Comparison of ENCODE assay signal across 19 cellular contexts in genomic region chr22:17079572-17079971, GRCh38. TPM values are rescaled to one million over a fixed set of nuclear protein-coding genes. Genes with fewer than 3 reads are reported as not detected.
DNase-seq lines count a peak whose midpoint lies in the region; FAIRE-seq and TF ChIP-seq lines count a peak whose summit lies in the region.
"Had no signal": no experiment of that assay in that cellular context is flagged by ENCODE, and none has a peak within 500 bp of the region (broad histone marks: within the 10 kb centered on the region; RNA-seq: fewer than 3 reads in every experiment).

No MANE protein-coding gene starts in this region.

- no peak overlapping the region for H2BK15ac ChIP-seq in H1 (ENCODE audit: low read length)

- no peak overlapping the region for H2BK12ac ChIP-seq in H1 (ENCODE audit: low read depth, low read length)

- H2AK5ac ChIP-seq in H1 (ENCODE audit: low read depth, low read length), result no peak overlapping the region

- in situ Hi-C loops in GM23248 (cut with MboI), result loop anchor here (10.0 kb wide), 2 partner anchors 85 to 425 kb away; no protein-coding TSS in a partner anchor

- H3K56ac ChIP-seq in H1 (replicated peaks; ENCODE audit: insufficient read length, low read depth, low read length), result no peak overlapping the region

- no peak overlapping the region for H2BK5ac ChIP-seq in H1 (ENCODE audit: low read depth, low read length)

- H2AFZ ChIP-seq in GM23248, result no peak overlapping the region
- no peak overlapping the region for H2AFZ ChIP-seq in H1 (ENCODE audit: low read length)
- H2AFZ ChIP-seq in neural progenitor cell (replicated peaks), result no peak overlapping the region

- DNase-seq in AML-193 (lab: John Stamatoyannopoulos, UW) (peak; percentile 35 to 57), GM23248 (peak; percentile 47), MV-4-11 (lab: John Stamatoyannopoulos, UW) (peak; percentile 44), H1 (ENCODE audit: low read depth in 1 of 2, low spot score in 2 of 2) (no peak), middle frontal gyrus (ENCODE audit: extremely low spot score, low spot score) (no peak), small intestine (no peak), neural progenitor cell (ENCODE audit: low spot score) (no peak)
- DNase-seq: DMS 273 treated with DMSO at 0.1 percent for 48 hours; DND-41; H7; Karpas-422; NCI-H1694 treated with DMSO at 0.1 percent for 48 hours; NK-92 treated with Interleukin-12 subunit alpha and Interleukin-12 subunit beta, amount 100 ng/mL, for 24 hours; PC-3; RPMI8226; SHP77 treated with DMSO at 0.1 percent for 48 hours; SK-N-SH had no signal

- no peaks in the 10 kb centered on the region for H3K36me3 Mint-ChIP-seq in neural progenitor cell

- H4K91ac ChIP-seq in H1 (replicated peaks; ENCODE audit: insufficient read length, low read length), result peak overlapping the region; percentile 88

- no peak overlapping the region for H3K23ac ChIP-seq in H1 (ENCODE audit: insufficient read length)

- 85 to 89% methylated on average over 4 of the region's 4 CpGs for WGBS in GM23248 (ENCODE audit: low coverage in 1 of 2, low lambda C conversion rate in 2 of 2, missing lambda C conversion rate in 2 of 2), 2 experiments
- WGBS in H1 (ENCODE audit: extremely low coverage in 1 of 2, insufficient coverage in 1 of 2, insufficient read length in 1 of 2, insufficient replicate concordance in 2 of 2, low coverage in 1 of 2, low lambda C conversion rate in 2 of 2, missing lambda C conversion rate in 1 of 2), 2 experiments, result 85% methylated on average over 4 of the region's 4 CpGs; no CpG with 5 or more reads in 1 of the 2 experiments
- WGBS in small intestine, 3 donors, result 76 to 86% (median 78%) methylated on average over 4 of the region's 4 CpGs

- H3K9ac ChIP-seq in GM23248 (no peak overlapping the region), H1 (replicated peaks in 1 of 4; ENCODE audit: extremely low read depth in 1 of 4, low read depth in 3 of 4, low read length in 3 of 4) (no peak overlapping the region), neural progenitor cell (no peak overlapping the region)
- H3K9ac ChIP-seq: SK-N-SH had no signal

- H3K27ac ChIP-seq in GM23248 (no peak overlapping the region), H1 (ENCODE audit: low read depth, low read length) (no peak overlapping the region; the same call in 1 of the 2 replicates), small intestine (ENCODE audit: low read depth in 1 of 2, low read length in 1 of 2) (no peak overlapping the region), neural progenitor cell (no peak overlapping the region)

- POLR2A ChIA-PET in H1 (lab: Charles Lee; ENCODE audit: partially characterized antibody), result interaction anchor here (0.9 kb wide), 1 partner anchor 22 kb away, joined by 4 read pairs; no protein-coding TSS in a partner anchor

- H3K27me3 ChIP-seq in GM23248 (replicated peaks; ENCODE audit: insufficient read depth), result no peaks in the 10 kb centered on the region
- H3K27me3 ChIP-seq in H1 (replicated peaks in 1 of 4; ENCODE audit: control insufficient read depth in 3 of 4, extremely low read depth in 1 of 4, insufficient read depth in 3 of 4, low read length in 3 of 4), result peaks cover 0 to 5% (median 0%) of the 10 kb centered on the region in 4 experiments; a peak in 3 of 7 replicates
- H3K27me3 ChIP-seq in small intestine (ENCODE audit: control insufficient read depth in 2 of 2, insufficient read depth in 2 of 2, low read length in 2 of 2), result peaks cover 0 to 3% of the 10 kb centered on the region in 2 donors
- H3K27me3 ChIP-seq in neural progenitor cell, result peaks cover 14% of the 10 kb centered on the region

- no peak overlapping the region for H2BK120ac ChIP-seq in H1 (replicated peaks; ENCODE audit: low read depth, low read length)

- no peaks in the 10 kb centered on the region for H3K36me3 ChIP-seq in GM23248 (ENCODE audit: low read depth)
- no peaks in the 10 kb centered on the region for H3K36me3 ChIP-seq in H1 (ENCODE audit: control insufficient read depth in 2 of 4, insufficient read depth in 4 of 4, low read length in 3 of 4)
- H3K36me3 ChIP-seq in small intestine (ENCODE audit: control insufficient read depth in 2 of 2, insufficient read depth in 2 of 2, low read length in 2 of 2), result no peaks in the 10 kb centered on the region
- no peaks in the 10 kb centered on the region for H3K36me3 ChIP-seq in neural progenitor cell

- TF ChIP-seq EP300 in H1 (IDR thresholded peaks at IDR 0.05; ENCODE audit: borderline replicate concordance in 1 of 2, low read depth in 2 of 2, low read length in 2 of 2), result no peak

- H3K79me1 ChIP-seq in H1 (ENCODE audit: low read depth, low read length), result no peaks in the 10 kb centered on the region

- H3K4me2 ChIP-seq in GM23248 (ENCODE audit: unreplicated experiment), result no peak overlapping the region
- no peak overlapping the region for H3K4me2 ChIP-seq in H1 (ENCODE audit: insufficient read depth in 1 of 2, low read depth in 2 of 2, low read length in 2 of 2)
- no peak overlapping the region for H3K4me2 ChIP-seq in neural progenitor cell
- H3K4me2 ChIP-seq: SK-N-SH had no signal

- no peaks in the 10 kb centered on the region for H3K9me2 ChIP-seq in GM23248 (ENCODE audit: insufficient read depth)
- H3K9me2 ChIP-seq: SK-N-SH had no signal

- peaks cover 11% of the 10 kb centered on the region for H3K27me3 Mint-ChIP-seq in neural progenitor cell (ENCODE audit: insufficient read depth, low read depth)

- H4K20me1 ChIP-seq in GM23248 (ENCODE audit: insufficient read depth) (no peaks in the 10 kb centered on the region), H1 (replicated peaks in 1 of 2; ENCODE audit: control insufficient read depth in 1 of 2, insufficient read depth in 2 of 2, low read length in 2 of 2) (no peaks in the 10 kb centered on the region), neural progenitor cell (ENCODE audit: low read depth) (no peaks in the 10 kb centered on the region)

- no peak for FAIRE-seq in H1 (lab: Jason Lieb, UNC)
- FAIRE-seq in small intestine (lab: Jason Lieb, UNC), result no peak

- peaks cover 2% of the 10 kb centered on the region for H3K9me3 Mint-ChIP-seq in neural progenitor cell

- no peak overlapping the region for H4K5ac ChIP-seq in H1 (ENCODE audit: insufficient read length, low read depth, low read length)

- H2BK20ac ChIP-seq in H1 (ENCODE audit: low read length), result no peak overlapping the region

- H3K79me2 ChIP-seq in GM23248 (ENCODE audit: insufficient read depth) (no peaks in the 10 kb centered on the region), H1 (ENCODE audit: control insufficient read depth in 1 of 2, insufficient read depth in 2 of 2, low read length in 2 of 2) (no peaks in the 10 kb centered on the region), neural progenitor cell (ENCODE audit: low read depth) (no peaks in the 10 kb centered on the region)

- H3F3A ChIP-seq in GM23248 (ENCODE audit: insufficient read depth), result peaks cover 26% of the 10 kb centered on the region
- H3F3A ChIP-seq in neural progenitor cell (ENCODE audit: low read depth), result peaks cover 12% of the 10 kb centered on the region

- no peak overlapping the region for H3K4me3 Mint-ChIP-seq in neural progenitor cell

- CTCF ChIA-PET in H1 (lab: Charles Lee; ENCODE audit: partially characterized antibody), result interaction anchor here (0.6 to 1.6 kb wide), 6 partner anchors 14 to 419 kb away, joined by 3 to 9 read pairs (median 4); no protein-coding TSS in a partner anchor

- H4K8ac ChIP-seq in H1 (ENCODE audit: extremely low read depth, insufficient read depth, low read length), result no peak overlapping the region; the same call in 1 of the 2 replicates

- no peaks in the 10 kb centered on the region for H3K9me3 ChIP-seq in GM23248 (ENCODE audit: low read depth)
- no peaks in the 10 kb centered on the region for H3K9me3 ChIP-seq in H1 (ENCODE audit: insufficient read depth in 2 of 2, low read depth in 1 of 2, low read length in 1 of 2)
- H3K9me3 ChIP-seq in small intestine (ENCODE audit: control insufficient read depth, low read depth), result no peaks in the 10 kb centered on the region
- H3K9me3 ChIP-seq in neural progenitor cell (ENCODE audit: low read depth), result no peaks in the 10 kb centered on the region
- H3K9me3 ChIP-seq: SK-N-SH had no signal

- no peak overlapping the region for H3K18ac ChIP-seq in H1 (ENCODE audit: extremely low read depth, low read length)

- H3K4me1 ChIP-seq in GM23248 (ENCODE audit: insufficient read depth) (peaks cover 40% of the 10 kb centered on the region), H1 (replicated peaks in 1 of 4; ENCODE audit: control insufficient read depth in 3 of 4, insufficient read depth in 4 of 4, low read length in 3 of 4) (no peaks in the 10 kb centered on the region; a peak in 1 of 7 replicates), small intestine (ENCODE audit: control insufficient read depth in 2 of 2, insufficient read depth in 1 of 2, low read depth in 1 of 2, low read length in 1 of 2) (no peaks in the 10 kb centered on the region), neural progenitor cell (no peaks in the 10 kb centered on the region)

- no peak overlapping the region for H3K27ac Mint-ChIP-seq in neural progenitor cell

- H3K23me2 ChIP-seq in H1 (ENCODE audit: low read depth, low read length), result peaks cover 2% of the 10 kb centered on the region; the same call in 1 of the 2 replicates

- H3K4ac ChIP-seq in H1 (replicated peaks; ENCODE audit: insufficient read length, low read depth, low read length), result no peak overlapping the region

- TF ChIP-seq RAD21 in H1 (IDR thresholded peaks at IDR 0.05 in 1 of 2, conservative IDR thresholded peaks at IDR 0.05 in 1 of 2; ENCODE audit: low read depth in 2 of 2, low read length in 2 of 2), result no peak

- TF ChIP-seq CTCF in H1 (IDR thresholded peaks at IDR 0.05; ENCODE audit: control extremely low read depth in 1 of 3, insufficient read depth in 1 of 3, low read depth in 1 of 3, low read length in 3 of 3) (no peak), neural progenitor cell (IDR thresholded peaks at IDR 0.05) (no peak)

- TF ChIP-seq POLR2A in H1 (IDR thresholded peaks at IDR 0.05; ENCODE audit: control extremely low read depth in 1 of 2, low read depth in 2 of 2, low read length in 2 of 2), result no peak

- H3K4me3 ChIP-seq in GM23248 (no peak overlapping the region), H1 (ENCODE audit: extremely low read depth in 1 of 4, insufficient read depth in 2 of 4, low read depth in 3 of 4, low read length in 4 of 4) (no peak overlapping the region), small intestine (ENCODE audit: low read depth in 1 of 2, low read length in 2 of 2) (no peak overlapping the region), neural progenitor cell (no peak overlapping the region)

- no peak overlapping the region for H3K14ac ChIP-seq in H1 (ENCODE audit: insufficient read length)

- peaks cover 13% of the 10 kb centered on the region for H3K4me1 Mint-ChIP-seq in neural progenitor cell

RNA-seq across cellular contexts. Expression of gene IL17RA, which starts 5.2 kb away (rescaled TPM):
- 18.3 and 31.6 TPM in 2 replicates for total RNA-seq in GM23248 (2014; rRNA removed; shearing (Covaris generic))
- 13.9 and 15.2 TPM in 2 replicates for polyA plus RNA-seq in GM23248 (2016; fragmentation: Nextera tagmentation; extraction: Ambion mirVana)
- 7.1 and 9.9 TPM in 2 replicates for total RNA-seq in H1 (2021; fragmentation: NEBNext Ultra II Directional; extraction: Animal tissue kit (Norgen Biotek cat#: 25700))
- 5.6 and 9.3 TPM in 2 replicates for polyA plus RNA-seq in H1 (2011; rRNA removed)
- 5.3 TPM for polyA plus RNA-seq in H1 (2011; cell fraction: cytosol; rRNA removed)
- polyA plus RNA-seq in H1 (2011; cell fraction: nucleus; rRNA removed), result 9.2 TPM
- polyA plus RNA-seq in H1 (2012, experiment 1 of 2), result 3.9 to 4.6 TPM (median 4.5 TPM) in 4 replicates
- polyA plus RNA-seq in H1 (2012, experiment 2 of 2), result 4.0 TPM
- polyA plus RNA-seq in H1 (2013, experiment 1 of 2), result 7.6 TPM
- 7.6 TPM for polyA plus RNA-seq in H1 (2013, experiment 2 of 2)
- polyA minus RNA-seq in H1 (2011; rRNA and poly(A)+ RNA removed), result 7.4 and 10.6 TPM in 2 replicates
- polyA minus RNA-seq in H1 (2011; cell fraction: cytosol; rRNA and poly(A)+ RNA removed), result 3.4 TPM
- 5.5 TPM for polyA minus RNA-seq in H1 (2011; cell fraction: nucleus; rRNA and poly(A)+ RNA removed)
- 1 to 10 TPM; 3.8 to 7.6 (median 4.1) TPM for polyA plus RNA-seq in small intestine
- 2.7 and 5.2 TPM in 2 replicates for total RNA-seq in neural progenitor cell (ENCODE audit: low replicate concordance)

RNA-seq across cellular contexts. Expression of gene TMEM121B, which starts 41.6 kb away (rescaled TPM):
- total RNA-seq in GM23248 (2014; rRNA removed; shearing (Covaris generic)), result 0.11 TPM in 1 of 2 replicates, not detected in the other
- polyA plus RNA-seq in GM23248 (2016; fragmentation: Nextera tagmentation; extraction: Ambion mirVana) (not detected in 2 replicates), H1 (2011; rRNA removed) (4.3 and 4.9 TPM in 2 replicates), small intestine (under 1 TPM in 2 of 3 donors, not detected in 1; 0.28 to 0.45 TPM)
- 6.7 and 6.9 TPM in 2 replicates for total RNA-seq in H1 (2021; fragmentation: NEBNext Ultra II Directional; extraction: Animal tissue kit (Norgen Biotek cat#: 25700))
- polyA plus RNA-seq in H1 (2011; cell fraction: cytosol; rRNA removed), result 2.8 TPM
- 4.8 TPM for polyA plus RNA-seq in H1 (2011; cell fraction: nucleus; rRNA removed)
- polyA plus RNA-seq in H1 (2012, experiment 1 of 2), result 5.9 to 7.5 TPM (median 6.1 TPM) in 4 replicates
- polyA plus RNA-seq in H1 (2012, experiment 2 of 2), result 7.4 TPM
- 7.1 TPM for polyA plus RNA-seq in H1 (2013, experiment 1 of 2)
- 8.0 TPM for polyA plus RNA-seq in H1 (2013, experiment 2 of 2)
- 4.7 and 6.0 TPM in 2 replicates for polyA minus RNA-seq in H1 (2011; rRNA and poly(A)+ RNA removed)
- polyA minus RNA-seq in H1 (2011; cell fraction: cytosol; rRNA and poly(A)+ RNA removed), result 3.7 TPM
- 3.5 TPM for polyA minus RNA-seq in H1 (2011; cell fraction: nucleus; rRNA and poly(A)+ RNA removed)
- total RNA-seq in neural progenitor cell (ENCODE audit: low replicate concordance), result 2.8 and 5.0 TPM in 2 replicates
- total RNA-seq: MCF 10A, NCI-H460 had no signal

Comparison
In these comparisons a context has a peak if more than half of its experiments do, and no peak if none do; other contexts are left out.
1. DNase-seq: peak in AML-193 (2 of 2), GM23248 (single experiment) and MV-4-11 (single experiment); none in H1 (0 of 2), middle frontal gyrus (single experiment), small intestine (single experiment) and neural progenitor cell (single experiment).